1 cellular context compared by ENCODE assay signal in genomic region chr3:82376883-82377282, GRCh38.
TF ChIP-seq lines count a peak whose summit lies in the region.

No MANE protein-coding gene starts in this region.

TF ChIP-seq in GM23338, 12 proteins besides CTCF, POLR2A, EP300 and RAD21 (continued from another document):
- TF ChIP-seq ZNF462 (CRISPR knock-in tag; IDR thresholded peaks at IDR 0.05) (no peak), POLR2AphosphoS5 (IDR thresholded peaks at IDR 0.05; ENCODE audit: low read depth) (no peak), ETS1 (IDR thresholded peaks at IDR 0.05) (no peak), NANOG (IDR thresholded peaks at IDR 0.05; ENCODE audit: borderline replicate concordance) (no peak), EZH2phosphoT487 (IDR thresholded peaks at IDR 0.05; ENCODE audit: unreplicated experiment) (no peak), JUNB (IDR thresholded peaks at IDR 0.05; ENCODE audit: unreplicated experiment) (no peak)
